In genomic region chr22:42473484-42474193, GRCh38 we compare ENCODE assay signal across 9 cellular contexts. TPM values are rescaled to one million over a fixed set of nuclear protein-coding genes. Genes with fewer than 3 reads are reported as not detected.
DNase-seq lines count a peak whose midpoint lies in the region; ATAC-seq, FAIRE-seq and TF ChIP-seq lines count a peak whose summit lies in the region.
"Had no signal": no experiment of that assay in that cellular context is flagged by ENCODE, and none has a peak within 500 bp of the region (broad histone marks: within the 10 kb centered on the region; RNA-seq: fewer than 3 reads in every experiment).

No MANE protein-coding gene starts in this region.

- no peaks in the 10 kb centered on the region; a peak in 1 of 5 replicates for H3K27me3 ChIP-seq in K562 (ENCODE audit: control insufficient read depth in 2 of 2, insufficient read depth in 2 of 2, low read length in 2 of 2)
- H3K27me3 ChIP-seq in testis = no peaks in the 10 kb centered on the region

- POLR2A ChIA-PET in K562 (lab: Yijun Ruan, JAX) = interaction anchor here (0.6 to 1.5 kb wide), 6 partner anchors 11 to 1261 kb away, joined by 3 to 4 read pairs (median 3); partner anchors contain the start of gene NFAM1

- TF ChIP-seq RAD21 in K562 (CRISPR knock-in tag; conservative IDR thresholded peaks at IDR 0.05 in 1 of 2, IDR thresholded peaks at IDR 0.05 in 1 of 2) = peak; percentile 64 to 73

- DNase-seq in CD1c-positive myeloid dendritic cell (ENCODE audit: extremely low spot score) = peak; percentile 69
- no peak for DNase-seq in GM13977 (ENCODE audit: low spot score)
- DNase-seq in NCI-H446 (lab: John Stamatoyannopoulos, UW) = peak; percentile 42 to 65
- DNase-seq in K562 (ENCODE audit: extremely low read depth in 1 of 4, low spot score in 3 of 4) = peak; percentile 26 to 60 (median 44)
- peak; percentile 19 for DNase-seq in testis
- DNase-seq in omental fat pad (ENCODE audit: low spot score) = no peak
- DNase-seq: right cardiac atrium had no signal

- no peak overlapping the region for H3K9ac ChIP-seq in K562 (ENCODE audit: insufficient read depth in 1 of 2, low read depth in 2 of 2, low read length in 2 of 2)

- H4K20me1 ChIP-seq in K562 (replicated peaks; ENCODE audit: control insufficient read depth, insufficient read depth, low read length) = no peaks in the 10 kb centered on the region

- TF ChIP-seq POLR2A in K562 (conservative IDR thresholded peaks at IDR 0.05) (no peak), testis (IDR thresholded peaks at IDR 0.05) (no peak)

- peak; percentile 92 for FAIRE-seq in K562 (lab: Jason Lieb, UNC)
- FAIRE-seq in islet of Langerhans (lab: Jason Lieb, UNC) = peak; percentile 97

- no peak overlapping the region for H3K27ac ChIP-seq in K562 (ENCODE audit: extremely low read depth, low read depth, low read length)
- H3K27ac ChIP-seq in testis = no peak overlapping the region

- H3K9me3 ChIP-seq in K562 (replicated peaks; ENCODE audit: control insufficient read depth, insufficient read depth, low read depth, low read length) = no peaks in the 10 kb centered on the region
- no peaks in the 10 kb centered on the region for H3K9me3 ChIP-seq in testis

- H3K9me1 ChIP-seq in K562 (ENCODE audit: control insufficient read depth, insufficient read depth, low read length) = no peaks in the 10 kb centered on the region

- H3K36me3 ChIP-seq in K562 (ENCODE audit: control insufficient read depth, insufficient read depth, low read length) (no peaks in the 10 kb centered on the region), testis (ENCODE audit: low read depth, missing control alignments) (no peaks in the 10 kb centered on the region)

- WGBS in K562 (ENCODE audit: insufficient coverage, low coverage, missing lambda C conversion rate) = 34% methylated on average over 5 of the region's 5 CpGs
- 81 to 85% methylated on average over 5 of the region's 5 CpGs for WGBS in testis, 2 donors

- H3K4me1 ChIP-seq in K562 (replicated peaks in 1 of 2; ENCODE audit: control insufficient read depth in 2 of 2, insufficient read depth in 2 of 2, low read length in 2 of 2) = no peaks in the 10 kb centered on the region; a peak in 1 of 5 replicates
- no peaks in the 10 kb centered on the region for H3K4me1 ChIP-seq in testis

- H2AFZ ChIP-seq in K562 (ENCODE audit: low read depth, low read length) = no peak overlapping the region

- ATAC-seq in K562 = peak; percentile 84
- no peak for ATAC-seq in omental fat pad (ENCODE audit: low FRiP score)
- ATAC-seq in GM19397 (IDR thresholded peaks at IDR 0.05; ENCODE audit: unreplicated experiment) = no peak

- H3K79me2 ChIP-seq in K562 (ENCODE audit: control insufficient read depth, insufficient read depth, low read length) = no peaks in the 10 kb centered on the region

- H3K4me3 ChIP-seq in K562 (no peak overlapping the region), testis (no peak overlapping the region)

- in situ Hi-C loops in GM13977 (cut with MboI; ENCODE audit: low pct_unique_long_range_greater_than_20kb, low sequenced_read_pairs, unreplicated experiment) = no loop called here
- in situ Hi-C loops in K562 (cut with MboI) = no loop called here

- no peak for TF ChIP-seq EP300 in K562 (IDR thresholded peaks at IDR 0.05; ENCODE audit: low read length)

- no TSS peak for BruUV-seq in K562 (replicated peaks; lab: Mats Ljungman, UMichigan)

- CTCF ChIA-PET in K562 (lab: Yijun Ruan, JAX; ENCODE audit: low intra/inter-chr PET ratio) = interaction anchor here (0.7 to 1.0 kb wide), 2 partner anchors 304 to 305 kb away, joined by 3 to 5 read pairs; no protein-coding TSS in a partner anchor

- TF ChIP-seq CTCF in GM13977 (IDR thresholded peaks at IDR 0.05; ENCODE audit: extremely low read depth, insufficient read depth, missing control alignments) (peak; percentile 61), K562 (IDR thresholded peaks at IDR 0.05 in 2 of 3, conservative IDR thresholded peaks at IDR 0.05 in 1 of 3; ENCODE audit: insufficient read depth in 2 of 3, low read depth in 1 of 3, low read length in 3 of 3) (peak; percentile 41 to 65 (median 64)), testis (IDR thresholded peaks at IDR 0.05) (peak; percentile 37 to 59 (median 42)), omental fat pad (IDR thresholded peaks at IDR 0.05) (peak in 1 of 3 donors; percentile 17)

- intact Hi-C loops in K562 (cut with micrococcal nuclease) = no loop called here
- intact Hi-C loops in testis (cut with DNase I; ENCODE audit: low total_unique reads) = no loop called here

- no peak overlapping the region for H3K4me2 ChIP-seq in K562 (ENCODE audit: insufficient read depth, low read length)

TF ChIP-seq in K562, 482 proteins besides CTCF, POLR2A, EP300 and RAD21 (continues in another document):
- TF ChIP-seq CEBPB (tag; IDR thresholded peaks at IDR 0.05) = peak; percentile 55; the same call in 1 of the 2 replicates
- TF ChIP-seq ATF1 (CRISPR knock-in tag; IDR thresholded peaks at IDR 0.05) = no peak
- 0 out of 2 replicates have a peak, but pooled peaks have one; percentile 10 for TF ChIP-seq ATF1 (tag; IDR thresholded peaks at IDR 0.05)
- TF ChIP-seq SMC3 (conservative IDR thresholded peaks at IDR 0.05; ENCODE audit: insufficient read depth, low read depth, low read length) = 0 out of 2 replicates have a peak, but pooled peaks have one; percentile 27
- peak; percentile 65; the same call in 1 of the 2 replicates for TF ChIP-seq ATF4 (CRISPR knock-in tag; IDR thresholded peaks at IDR 0.05)
- TF ChIP-seq CREB3 (tag; conservative IDR thresholded peaks at IDR 0.05; ENCODE audit: low read depth) = no peak
- no peak for TF ChIP-seq BDP1 (IDR thresholded peaks at IDR 0.05; ENCODE audit: insufficient read depth, insufficient read length)

RNA-seq across cellular contexts. Expression of gene NFAM1, which starts 41.4 kb away (rescaled TPM):
- total RNA-seq in K562 (2011; cell fraction: chromatin; rRNA removed; ENCODE audit: low replicate concordance) = not detected in 2 replicates
- not detected in 2 replicates for total RNA-seq in K562 (2011; cell fraction: nucleolus; rRNA removed)
- total RNA-seq in K562 (2011; cell fraction: nucleoplasm; rRNA removed) = not detected in 2 replicates
- total RNA-seq in K562 (2014; rRNA removed) (0.08 TPM in 1 of 2 replicates, not detected in the other), K562 (2014; rRNA removed; fragmentation: Illumina TruSeq; extraction: Trizol) (not detected in 2 replicates), K562 (2015; rRNA removed; fragmentation: Illumina TruSeq; extraction: Trizol) (0.04 TPM in 2 replicates), K562 (2021) (0.02 and 0.18 TPM in 2 replicates), testis (1 to 10 TPM in 1 of 2 donors, under 1 TPM in 1; 0.71 to 1.2 TPM), omental fat pad (10 to 100 TPM in 1 of 4 donors, 1 to 10 TPM in 3; 4.9 to 14.0 (median 6.3) TPM)
- polyA plus RNA-seq in K562 (2011; rRNA removed) (0.01 TPM in 1 of 2 replicates, not detected in the other), K562 (2014; fragmentation: Illumina TruSeq; extraction: Trizol) (0.03 and 0.04 TPM in 2 replicates), K562 (2014; fragmentation: Nextera tagmentation; extraction: Ambion mirVana) (not detected), K562 (2014; rRNA removed) (not detected in 2 replicates), testis (ENCODE audit: insufficient read depth, low read depth, low replicate concordance) (2.8 TPM)
- 0.03 TPM in 1 of 2 replicates, not detected in the other for polyA plus RNA-seq in K562 (2011; cell fraction: cytosol; rRNA removed)
- polyA plus RNA-seq in K562 (2011; cell fraction: nucleus; rRNA removed) = 0.03 TPM in 1 of 2 replicates, not detected in the other
- polyA plus RNA-seq in K562 (2012) = 0.08 and 0.21 TPM in 2 replicates
- polyA minus RNA-seq in K562 (2011; rRNA and poly(A)+ RNA removed) = not detected in 2 replicates
- not detected in 2 replicates for polyA minus RNA-seq in K562 (2011; cell fraction: cytosol; rRNA and poly(A)+ RNA removed)
- polyA minus RNA-seq in K562 (2011; cell fraction: nucleus; rRNA and poly(A)+ RNA removed) = not detected in 2 replicates

RNA-seq across cellular contexts. Expression of gene RRP7A, which starts 46.0 kb away (rescaled TPM):
- 17.1 and 44.0 TPM in 2 replicates for total RNA-seq in K562 (2011; cell fraction: chromatin; rRNA removed; ENCODE audit: low replicate concordance)
- total RNA-seq in K562 (2011; cell fraction: nucleolus; rRNA removed) = 34.3 and 41.7 TPM in 2 replicates
- 23.6 and 25.4 TPM in 2 replicates for total RNA-seq in K562 (2011; cell fraction: nucleoplasm; rRNA removed)
- 42.3 and 48.9 TPM in 2 replicates for total RNA-seq in K562 (2014; rRNA removed)
- 29.7 and 34.6 TPM in 2 replicates for total RNA-seq in K562 (2014; rRNA removed; fragmentation: Illumina TruSeq; extraction: Trizol)
- total RNA-seq in K562 (2015; rRNA removed; fragmentation: Illumina TruSeq; extraction: Trizol) = 39.7 and 40.3 TPM in 2 replicates
- total RNA-seq in K562 (2021) = 74.1 and 82.6 TPM in 2 replicates
- polyA plus RNA-seq in K562 (2011; rRNA removed) = 28.3 and 39.3 TPM in 2 replicates
- polyA plus RNA-seq in K562 (2011; cell fraction: cytosol; rRNA removed) = 23.0 and 37.5 TPM in 2 replicates
- polyA plus RNA-seq in K562 (2011; cell fraction: nucleus; rRNA removed) = 14.2 and 22.3 TPM in 2 replicates
- polyA plus RNA-seq in K562 (2012) = 23.0 and 42.9 TPM in 2 replicates
- polyA plus RNA-seq in K562 (2014; fragmentation: Illumina TruSeq; extraction: Trizol) = 51.9 and 69.1 TPM in 2 replicates
- polyA plus RNA-seq in K562 (2014; fragmentation: Nextera tagmentation; extraction: Ambion mirVana) = 10 to 100 TPM in 1 of 2 experiments, 1 to 10 TPM in 1; 3.4 to 12.9 TPM
- polyA plus RNA-seq in K562 (2014; rRNA removed) = 45.8 and 47.0 TPM in 2 replicates
- polyA minus RNA-seq in K562 (2011; rRNA and poly(A)+ RNA removed) = 13.4 and 13.8 TPM in 2 replicates
- polyA minus RNA-seq in K562 (2011; cell fraction: cytosol; rRNA and poly(A)+ RNA removed) = 8.6 and 16.2 TPM in 2 replicates
- 12.3 and 13.2 TPM in 2 replicates for polyA minus RNA-seq in K562 (2011; cell fraction: nucleus; rRNA and poly(A)+ RNA removed)
- 10 to 100 TPM; 30.8 to 43.3 TPM for total RNA-seq in testis
- 62.8 TPM for polyA plus RNA-seq in testis (ENCODE audit: insufficient read depth, low read depth, low replicate concordance)
- total RNA-seq in omental fat pad = 10 to 100 TPM; 19.3 to 28.6 (median 23.4) TPM

Comparison
In these comparisons a context has a peak if more than half of its experiments do, and no peak if none do; other contexts are left out.
1. DNase-seq: peak in CD1c-positive myeloid dendritic cell (single experiment), NCI-H446 (2 of 2), K562 (4 of 4) and testis (single experiment); none in GM13977 (single experiment) and omental fat pad (single experiment).